ENCODE assay signal across 26 cellular contexts in the genomic region with DNA sequence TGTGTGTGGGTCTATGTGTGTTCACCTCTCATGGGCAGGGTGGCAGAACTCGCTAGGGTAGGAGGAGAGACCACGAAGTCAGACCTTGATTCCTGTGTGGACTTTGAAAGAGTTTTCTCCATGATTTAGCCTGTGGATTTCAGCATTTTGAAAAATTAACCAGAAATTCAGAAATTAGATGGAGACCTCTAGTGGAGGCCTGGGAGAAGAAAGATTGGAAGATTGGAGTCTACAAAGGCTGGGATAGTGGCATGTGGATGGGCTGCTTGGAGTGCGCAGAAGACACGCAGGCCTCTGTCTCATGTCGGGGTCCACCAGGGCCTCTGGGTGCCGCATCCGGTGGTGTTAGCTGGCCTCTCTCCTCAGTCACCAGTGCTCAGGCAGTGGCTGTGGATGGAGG. TPM values are rescaled to one million over a fixed set of nuclear protein-coding genes. Genes with fewer than 3 reads are reported as not detected.
A peak's percentile ranks its signal among the peaks of the same experiment; 100 is the strongest.
DNase-seq lines count a peak whose midpoint lies in the region; ATAC-seq and TF ChIP-seq lines count a peak whose summit lies in the region.
"Had no signal": no experiment of that assay in that cellular context is flagged by ENCODE, and none has a peak within 500 bp of the region (broad histone marks: within the 10 kb centered on the region; RNA-seq: fewer than 3 reads in every experiment).

No MANE protein-coding gene starts in this region.

- peaks cover 0 to 3% of the 10 kb centered on the region in 2 experiments; a peak in 2 of 4 replicates for H3K4me1 ChIP-seq in SK-N-SH (ENCODE audit: control insufficient read depth in 1 of 2, insufficient read depth in 2 of 2, low read depth in 1 of 2, low read length in 1 of 2)
- H3K4me1 ChIP-seq: body of pancreas had no signal

- peak; percentile 26 for TF ChIP-seq CTCF in SK-N-SH (IDR thresholded peaks at IDR 0.05)
- peak; percentile 11; the same call in 1 of the 2 replicates for TF ChIP-seq CTCF in WERI-Rb-1 (IDR thresholded peaks at IDR 0.05; ENCODE audit: low read depth, low read length)
- peak; percentile 14 for TF ChIP-seq CTCF in fibroblast of the aortic adventitia (IDR thresholded peaks at IDR 0.05; ENCODE audit: insufficient read depth, low read length)

- no peaks in the 10 kb centered on the region for H4K20me1 ChIP-seq in SK-N-SH (ENCODE audit: insufficient read depth)

- DNase-seq in SK-N-SH (no peak), WERI-Rb-1 (no peak), fibroblast of the aortic adventitia (ENCODE audit: low read depth) (no peak), T-helper 2 cell (no peak), NCI-H1436 (lab: John Stamatoyannopoulos, UW) (no peak)
- no peak for DNase-seq in activated naive CD8-positive, alpha-beta T cell treated with anti-CD3 and anti-CD28 coated beads, Interleukin-2, amount 50 U/mL, for 24 hours
- DNase-seq: activated CD4-positive, alpha-beta T cell treated with anti-CD3 and anti-CD28 coated beads for 48 hours; body of pancreas; GDM1; GOT3; hypothalamus; islet precursor cell; Karpas-422; mammary epithelial cell; NCI-H1105; NCI-H2081 treated with DMSO at 0.1 percent for 48 hours; right cardiac atrium; stimulated activated CD4-positive, alpha-beta T cell treated with anti-CD3 and anti-CD28 coated beads, Interleukin-15, amount 100 ng/mL, for 24 hours had no signal

- H3K9me2 ChIP-seq in SK-N-SH, result no peaks in the 10 kb centered on the region

- peaks cover 8% of the 10 kb centered on the region for H3K27me3 Mint-ChIP-seq in activated naive CD8-positive, alpha-beta T cell treated with anti-CD3 and anti-CD28 coated beads, Interleukin-2, amount 50 U/mL, for 24 hours
- H3K27me3 Mint-ChIP-seq: activated naive CD4-positive, alpha-beta T cell treated with anti-CD3 and anti-CD28 coated beads, Interleukin-2, amount 50 U/mL, for 24 hours had no signal

- POLR2A ChIA-PET in SK-N-SH (lab: Yijun Ruan, JAX), result no interaction called here

- no peak overlapping the region for H3K27ac Mint-ChIP-seq in activated naive CD8-positive, alpha-beta T cell treated with anti-CD3 and anti-CD28 coated beads, Interleukin-2, amount 50 U/mL, for 24 hours
- H3K27ac Mint-ChIP-seq: activated naive CD4-positive, alpha-beta T cell treated with anti-CD3 and anti-CD28 coated beads, Interleukin-2, amount 50 U/mL, for 24 hours; activated T-helper 1 cell treated with anti-CD3 and anti-CD28 coated beads, Interleukin-12 subunit alpha, Interleukin-12 subunit beta, Interleukin-2, Interleukin-4 antibody, amounts not matched to agents 30 ng/mL and 10 ng/mL and 1 ng/mL, durations not matched to agents 14 hours and 24 hours and 36 hours had no signal

- TF ChIP-seq RAD21 in SK-N-SH (IDR thresholded peaks at IDR 0.05; ENCODE audit: low read length), result no peak

- H3K4me3 ChIP-seq in SK-N-SH (ENCODE audit: low read depth in 2 of 2, low read length in 1 of 2) (no peak overlapping the region), WERI-Rb-1 (ENCODE audit: low read depth, low read length) (no peak overlapping the region), fibroblast of the aortic adventitia (ENCODE audit: low read depth, low read length) (no peak overlapping the region)
- H3K4me3 ChIP-seq: body of pancreas, GM12878 had no signal

- ATAC-seq in SK-N-SH treated with all-trans-retinoic acid at 6 μM for 48 hours, result no peak; the same call in 2 of the 3 replicates
- ATAC-seq in HG03039 (IDR thresholded peaks at IDR 0.05; ENCODE audit: unreplicated experiment), result no peak
- ATAC-seq in activated naive CD8-positive, alpha-beta T cell treated with anti-CD3 and anti-CD28 coated beads, Interleukin-2, amount 50 U/mL, for 24 hours, result no peak
- ATAC-seq: body of pancreas, GM12878, right cardiac atrium had no signal

- H3K79me2 ChIP-seq in SK-N-SH (ENCODE audit: insufficient read depth), result no peaks in the 10 kb centered on the region

- H2AFZ ChIP-seq in SK-N-SH (ENCODE audit: low read depth), result no peak overlapping the region

- no peaks in the 10 kb centered on the region for H3K4me1 Mint-ChIP-seq in activated naive CD8-positive, alpha-beta T cell treated with anti-CD3 and anti-CD28 coated beads, Interleukin-2, amount 50 U/mL, for 24 hours
- H3K4me1 Mint-ChIP-seq: activated naive CD4-positive, alpha-beta T cell treated with anti-CD3 and anti-CD28 coated beads, Interleukin-2, amount 50 U/mL, for 24 hours had no signal

- H3K4me3 Mint-ChIP-seq in activated naive CD8-positive, alpha-beta T cell treated with anti-CD3 and anti-CD28 coated beads, Interleukin-2, amount 50 U/mL, for 24 hours, result no peak overlapping the region
- H3K4me3 Mint-ChIP-seq: activated naive CD4-positive, alpha-beta T cell treated with anti-CD3 and anti-CD28 coated beads, Interleukin-2, amount 50 U/mL, for 24 hours; activated T-helper 1 cell treated with anti-CD3 and anti-CD28 coated beads, Interleukin-12 subunit alpha, Interleukin-12 subunit beta, Interleukin-2, Interleukin-4 antibody, amounts not matched to agents 30 ng/mL and 10 ng/mL and 1 ng/mL, durations not matched to agents 14 hours and 24 hours and 36 hours had no signal

- H3F3A ChIP-seq in SK-N-SH (replicated peaks; ENCODE audit: insufficient read depth), result no peaks in the 10 kb centered on the region

- H3K9ac ChIP-seq in SK-N-SH, result no peak overlapping the region

- H3K36me3 Mint-ChIP-seq in activated naive CD8-positive, alpha-beta T cell treated with anti-CD3 and anti-CD28 coated beads, Interleukin-2, amount 50 U/mL, for 24 hours (ENCODE audit: low read depth), result no peaks in the 10 kb centered on the region
- H3K36me3 Mint-ChIP-seq: activated naive CD4-positive, alpha-beta T cell treated with anti-CD3 and anti-CD28 coated beads, Interleukin-2, amount 50 U/mL, for 24 hours had no signal

- H3K9me3 ChIP-seq in SK-N-SH, result no peaks in the 10 kb centered on the region
- no peaks in the 10 kb centered on the region for H3K9me3 ChIP-seq in WERI-Rb-1 (ENCODE audit: severe bottlenecking)
- H3K9me3 ChIP-seq: body of pancreas had no signal

- H3K4me2 ChIP-seq in SK-N-SH, result no peak overlapping the region

- H3K27me3 ChIP-seq in SK-N-SH (ENCODE audit: insufficient read depth) (no peaks in the 10 kb centered on the region), WERI-Rb-1 (ENCODE audit: insufficient read depth, low read depth, severe bottlenecking) (no peaks in the 10 kb centered on the region)
- H3K27me3 ChIP-seq: body of pancreas had no signal

- TF ChIP-seq EP300 in SK-N-SH (IDR thresholded peaks at IDR 0.05; ENCODE audit: borderline replicate concordance in 1 of 2, low read depth in 1 of 2, low read length in 1 of 2), result no peak

- no peaks in the 10 kb centered on the region for H3K9me3 Mint-ChIP-seq in activated naive CD8-positive, alpha-beta T cell treated with anti-CD3 and anti-CD28 coated beads, Interleukin-2, amount 50 U/mL, for 24 hours
- H3K9me3 Mint-ChIP-seq: activated naive CD4-positive, alpha-beta T cell treated with anti-CD3 and anti-CD28 coated beads, Interleukin-2, amount 50 U/mL, for 24 hours; activated T-helper 1 cell treated with anti-CD3 and anti-CD28 coated beads, Interleukin-12 subunit alpha, Interleukin-12 subunit beta, Interleukin-2, Interleukin-4 antibody, amounts not matched to agents 30 ng/mL and 10 ng/mL and 1 ng/mL, durations not matched to agents 14 hours and 24 hours and 36 hours had no signal

- H3K27ac ChIP-seq in SK-N-SH (ENCODE audit: low read depth in 2 of 2, low read length in 1 of 2) (no peak overlapping the region), WERI-Rb-1 (no peak overlapping the region)
- H3K27ac ChIP-seq: body of pancreas had no signal

- CTCF ChIA-PET in SK-N-SH (lab: Yijun Ruan, JAX), result interaction anchor here (0.9 to 2.4 kb wide), 3 partner anchors 10 to 281 kb away, joined by 3 to 12 read pairs (median 3); no protein-coding TSS in a partner anchor

- WGBS in SK-N-SH (ENCODE audit: low lambda C conversion rate), result 58% methylated on average over 4 of the region's 7 CpGs

- H3K36me3 ChIP-seq in SK-N-SH (replicated peaks in 1 of 2; ENCODE audit: control insufficient read depth in 1 of 2, insufficient read depth in 2 of 2, low read length in 1 of 2), result no peaks in the 10 kb centered on the region
- no peaks in the 10 kb centered on the region for H3K36me3 ChIP-seq in WERI-Rb-1

TF ChIP-seq in SK-N-SH, 30 proteins besides CTCF, POLR2A, EP300 and RAD21 (continues in another document):
- TF ChIP-seq CHD2 (IDR thresholded peaks at IDR 0.05; ENCODE audit: low read length, partially characterized antibody) (no peak), EZH2phosphoT487 (IDR thresholded peaks at IDR 0.05; ENCODE audit: borderline replicate concordance, low read depth) (no peak), SIN3A (IDR thresholded peaks at IDR 0.05; ENCODE audit: borderline replicate concordance, low read depth, low read length) (no peak), MEF2A (IDR thresholded peaks at IDR 0.05; ENCODE audit: borderline replicate concordance, low read depth) (no peak), MXI1 (IDR thresholded peaks at IDR 0.05; ENCODE audit: low read depth, low read length) (no peak), YY1 (IDR thresholded peaks at IDR 0.05; ENCODE audit: low read depth) (no peak), FOSL2 (IDR thresholded peaks at IDR 0.05; ENCODE audit: borderline replicate concordance, low read depth) (no peak), NRF1 (IDR thresholded peaks at IDR 0.05; ENCODE audit: low read depth, low read length) (no peak)

TF ChIP-seq in SK-N-SH treated with all-trans-retinoic acid at 6 μM for 48 hours, 23 proteins besides CTCF, POLR2A, EP300 and RAD21 (continues in another document):
- no peak for TF ChIP-seq ESRRG (CRISPR knock-in tag; IDR thresholded peaks at IDR 0.05)
- TF ChIP-seq CSDC2 (CRISPR knock-in tag; IDR thresholded peaks at IDR 0.05), result no peak

RNA-seq across cellular contexts. Expression of a gene that starts 18.9 kb away (rescaled TPM):
- 0.08 TPM in 1 of 2 replicates, not detected in the other for polyA plus RNA-seq in SK-N-SH (2012; rRNA removed)
- polyA plus RNA-seq in SK-N-SH (2012; cell fraction: cytosol; rRNA removed), result 0.01 TPM in 2 replicates
- 0.12 and 0.14 TPM in 2 replicates for polyA plus RNA-seq in SK-N-SH (2012; cell fraction: nucleus; rRNA removed)
- total RNA-seq in fibroblast of the aortic adventitia (ENCODE audit: low replicate concordance), result 0.09 TPM in 1 of 2 replicates, not detected in the other
- total RNA-seq: activated T-helper 1 cell treated with anti-CD3 and anti-CD28 coated beads, Interleukin-12 subunit alpha, Interleukin-12 subunit beta, Interleukin-2, Interleukin-4 antibody, amounts not matched to agents 30 ng/mL and 10 ng/mL and 1 ng/mL, durations not matched to agents 14 hours and 24 hours and 36 hours; fibroblast of villous mesenchyme; GM12878; NCI-H460; omental fat pad had no signal
- polyA plus RNA-seq: GM12878, mammary epithelial cell had no signal
